Comparison of ENCODE assay signal across 15 cellular contexts in genomic region chr6:74369556-74369993, GRCh38.
DNase-seq lines count a peak whose midpoint lies in the region; ATAC-seq and TF ChIP-seq lines count a peak whose summit lies in the region.
"Had no signal": no experiment of that assay in that cellular context is flagged by ENCODE, and none has a peak within 500 bp of the region (broad histone marks: within the 10 kb centered on the region; RNA-seq: fewer than 3 reads in every experiment).

No MANE protein-coding gene starts in this region.

- no peaks in the 10 kb centered on the region for H3K9me3 ChIP-seq in breast epithelium

- H3K27ac ChIP-seq in breast epithelium, result no peak overlapping the region
- H3K27ac ChIP-seq: 22Rv1 had no signal

- no peaks in the 10 kb centered on the region for H3K27me3 ChIP-seq in breast epithelium

- H3K4me1 ChIP-seq in breast epithelium, result no peaks in the 10 kb centered on the region

- no peak overlapping the region for H3K4me3 Mint-ChIP-seq in MCF 10A (ENCODE audit: unreplicated experiment)
- H3K4me3 Mint-ChIP-seq: activated B cell treated with CpG ODN at 0.5 μM for 24 hours, naive B cell had no signal

- no peaks in the 10 kb centered on the region for H3K27me3 Mint-ChIP-seq in MCF 10A (ENCODE audit: insufficient read depth, unreplicated experiment)
- H3K27me3 Mint-ChIP-seq: activated B cell treated with CpG ODN at 0.5 μM for 24 hours, naive B cell had no signal

- no peak overlapping the region for H3K27ac Mint-ChIP-seq in MCF 10A (ENCODE audit: low read depth, unreplicated experiment)
- H3K27ac Mint-ChIP-seq: activated B cell treated with CpG ODN at 0.5 μM for 24 hours, naive B cell had no signal

- CTCF ChIA-PET in MCF 10A (lab: Yijun Ruan, JAX), result interaction anchor here (0.8 to 1.6 kb wide), 4 partner anchors 26 to 834 kb away, joined by 3 to 5 read pairs (median 4); no protein-coding TSS in a partner anchor

- intact Hi-C loops in MCF 10A (cut with micrococcal nuclease) (no loop called here), breast epithelium (cut with DNase I; ENCODE audit: low total_unique reads) (no loop called here)

- H3K36me3 Mint-ChIP-seq in MCF 10A (ENCODE audit: insufficient read depth, unreplicated experiment), result no peaks in the 10 kb centered on the region
- H3K36me3 Mint-ChIP-seq: naive B cell had no signal

- H3K36me3 ChIP-seq in breast epithelium, result no peaks in the 10 kb centered on the region

- H3K4me3 ChIP-seq in breast epithelium, result no peak overlapping the region
- no peak overlapping the region for H3K4me3 ChIP-seq in fibroblast of the aortic adventitia (ENCODE audit: low read depth, low read length)

- no peaks in the 10 kb centered on the region for H3K9me3 Mint-ChIP-seq in MCF 10A (ENCODE audit: unreplicated experiment)
- H3K9me3 Mint-ChIP-seq: activated B cell treated with CpG ODN at 0.5 μM for 24 hours had no signal

- no peak for TF ChIP-seq POLR2A in breast epithelium (IDR thresholded peaks at IDR 0.05)

- ATAC-seq in GM21528 (IDR thresholded peaks at IDR 0.05; ENCODE audit: low FRiP score, unreplicated experiment), result no peak

- POLR2A ChIA-PET in MCF 10A (lab: Yijun Ruan, JAX), result no interaction called here

- TF ChIP-seq CTCF in MCF 10A (IDR thresholded peaks at IDR 0.05; ENCODE audit: unreplicated experiment), result no peak
- no peak for TF ChIP-seq CTCF in breast epithelium (IDR thresholded peaks at IDR 0.05)
- no peak for TF ChIP-seq CTCF in fibroblast of the aortic adventitia (IDR thresholded peaks at IDR 0.05; ENCODE audit: insufficient read depth, low read length)

- peak; percentile 78 for DNase-seq in MCF 10A (ENCODE audit: unreplicated experiment)
- no peak for DNase-seq in breast epithelium (ENCODE audit: low spot score in 2 of 2)
- peak; percentile 3 for DNase-seq in astrocyte of the hippocampus (ENCODE audit: low read depth, low spot score)
- peak; percentile 67 for DNase-seq in fibroblast of the aortic adventitia (ENCODE audit: low read depth)
- peak; percentile 14 for DNase-seq in superior temporal gyrus (ENCODE audit: extremely low spot score)
- DNase-seq in stimulated activated naive CD4-positive, alpha-beta T cell (lab: John Stamatoyannopoulos, UW), result no peak
- no peak for DNase-seq in NCI-H1694 (lab: John Stamatoyannopoulos, UW)
- DNase-seq: activated B cell treated with CpG ODN at 0.5 μM for 24 hours, activated gamma-delta T cell, caudate nucleus, naive B cell, NCI-H2029 treated with DMSO at 0.1 percent for 48 hours, NCI-H526 had no signal

- H3K4me1 Mint-ChIP-seq in MCF 10A (ENCODE audit: insufficient read depth, unreplicated experiment), result peaks cover 7% of the 10 kb centered on the region
- H3K4me1 Mint-ChIP-seq: activated B cell treated with CpG ODN at 0.5 μM for 24 hours, naive B cell had no signal

- no TSS peak for BruUV-seq in MCF 10A (replicated peaks; lab: Mats Ljungman, UMichigan)

Comparison
In these comparisons a context has a peak if more than half of its experiments do, and no peak if none do; other contexts are left out.
1. DNase-seq: peak in MCF 10A (single experiment), astrocyte of the hippocampus (single experiment), fibroblast of the aortic adventitia (single experiment) and superior temporal gyrus (single experiment); none in breast epithelium (0 of 2), stimulated activated naive CD4-positive, alpha-beta T cell (0 of 6) and NCI-H1694 (single experiment).